20 cellular contexts compared by ENCODE assay signal in the genomic region with DNA sequence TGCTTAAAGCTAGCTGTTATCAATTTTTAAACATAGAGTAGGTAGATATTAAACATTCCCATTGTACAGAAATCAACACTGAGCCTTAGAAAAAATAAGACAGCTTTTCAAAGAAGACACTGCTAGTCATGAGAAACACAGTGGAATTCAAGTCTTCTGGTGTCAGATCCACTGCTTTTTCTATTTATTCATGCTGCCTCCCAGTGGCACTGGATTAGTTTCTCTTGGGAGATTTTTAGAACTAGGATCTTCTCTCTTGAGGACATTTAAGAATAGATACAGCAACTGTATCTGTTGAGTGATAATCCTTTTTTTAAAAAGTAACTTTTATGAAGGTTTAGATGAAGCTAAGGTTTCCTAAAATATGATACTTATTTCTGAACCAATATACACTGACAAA. TPM values are rescaled to one million over a fixed set of nuclear protein-coding genes. Genes with fewer than 3 reads are reported as not detected.
DNase-seq lines count a peak whose midpoint lies in the region; ATAC-seq and TF ChIP-seq lines count a peak whose summit lies in the region.
"Had no signal": no experiment of that assay in that cellular context is flagged by ENCODE, and none has a peak within 500 bp of the region (broad histone marks: within the 10 kb centered on the region; RNA-seq: fewer than 3 reads in every experiment).

No MANE protein-coding gene starts in this region.

- H3K9me3 ChIP-seq in endodermal cell (ENCODE audit: control insufficient read depth, low read length) (no peaks in the 10 kb centered on the region), smooth muscle cell (replicated peaks; ENCODE audit: low read depth) (no peaks in the 10 kb centered on the region)
- H3K9me3 ChIP-seq: heart right ventricle, SJSA1 had no signal

- no peaks in the 10 kb centered on the region for H4K20me1 ChIP-seq in smooth muscle cell (ENCODE audit: low read depth)

- no peak overlapping the region for H3K4me3 Mint-ChIP-seq in endodermal cell
- H3K4me3 Mint-ChIP-seq in chondrocyte (ENCODE audit: unreplicated experiment), result no peak overlapping the region
- H3K4me3 Mint-ChIP-seq: activated CD4-positive, alpha-beta memory T cell treated with anti-CD3 and anti-CD28 coated beads for 36 hours; activated T-helper 1 cell treated with anti-CD3 and anti-CD28 coated beads, Interleukin-12 subunit alpha, Interleukin-12 subunit beta, Interleukin-2, Interleukin-4 antibody, amounts not matched to agents 30 ng/mL and 10 ng/mL and 1 ng/mL, durations not matched to agents 14 hours and 24 hours and 36 hours; CD8-positive, alpha-beta memory T cell; stimulated activated naive CD8-positive, alpha-beta T cell treated with anti-CD3 and anti-CD28 coated beads, Interleukin-15, amount 100 ng/mL, for 72 hours had no signal

- no peak overlapping the region for H2AFZ ChIP-seq in smooth muscle cell (ENCODE audit: low read depth)

- TF ChIP-seq CTCF in endodermal cell (conservative IDR thresholded peaks at IDR 0.05), result peak; percentile 35
- TF ChIP-seq CTCF in smooth muscle cell (IDR thresholded peaks at IDR 0.05; ENCODE audit: borderline replicate concordance, insufficient read depth, poor library complexity, severe bottlenecking), result peak; percentile 1
- TF ChIP-seq CTCF in chondrocyte (IDR thresholded peaks at IDR 0.05), result no peak

- intact Hi-C loops in sciatic nerve (cut with DNase I), result no loop called here

- H3K27me3 Mint-ChIP-seq in endodermal cell (ENCODE audit: insufficient read depth), result peaks cover 27% of the 10 kb centered on the region
- H3K27me3 Mint-ChIP-seq in chondrocyte (ENCODE audit: low read depth), result peaks cover 39% of the 10 kb centered on the region

- H3K4me1 ChIP-seq in endodermal cell (ENCODE audit: control insufficient read depth, insufficient read depth, low read length) (no peaks in the 10 kb centered on the region), smooth muscle cell (ENCODE audit: low read depth) (no peaks in the 10 kb centered on the region)
- H3K4me1 ChIP-seq: SJSA1 had no signal

- no peak overlapping the region for H3K27ac Mint-ChIP-seq in endodermal cell
- no peak overlapping the region for H3K27ac Mint-ChIP-seq in chondrocyte (ENCODE audit: unreplicated experiment)
- H3K27ac Mint-ChIP-seq: activated CD4-positive, alpha-beta memory T cell treated with anti-CD3 and anti-CD28 coated beads for 36 hours; activated T-helper 1 cell treated with anti-CD3 and anti-CD28 coated beads, Interleukin-12 subunit alpha, Interleukin-12 subunit beta, Interleukin-2, Interleukin-4 antibody, amounts not matched to agents 30 ng/mL and 10 ng/mL and 1 ng/mL, durations not matched to agents 14 hours and 24 hours and 36 hours; CD8-positive, alpha-beta memory T cell; stimulated activated naive CD8-positive, alpha-beta T cell treated with anti-CD3 and anti-CD28 coated beads, Interleukin-15, amount 100 ng/mL, for 72 hours had no signal

- H3K36me3 ChIP-seq in endodermal cell (ENCODE audit: control insufficient read depth, insufficient read depth, low read length) (no peaks in the 10 kb centered on the region), smooth muscle cell (ENCODE audit: low read depth) (no peaks in the 10 kb centered on the region)
- H3K36me3 ChIP-seq: heart right ventricle, SJSA1 had no signal

- no peaks in the 10 kb centered on the region for H3K36me3 Mint-ChIP-seq in endodermal cell (ENCODE audit: low read depth)
- H3K36me3 Mint-ChIP-seq in chondrocyte (ENCODE audit: low read depth), result no peaks in the 10 kb centered on the region
- H3K36me3 Mint-ChIP-seq: activated CD4-positive, alpha-beta memory T cell treated with anti-CD3 and anti-CD28 coated beads for 36 hours; CD8-positive, alpha-beta memory T cell had no signal

- no peak overlapping the region for H3K9ac ChIP-seq in endodermal cell (ENCODE audit: extremely low read depth, low read length, poor library complexity, severe bottlenecking)
- no peak overlapping the region for H3K9ac ChIP-seq in smooth muscle cell (ENCODE audit: low read depth)

- H3K27ac ChIP-seq in endodermal cell (ENCODE audit: low read depth, low read length) (no peak overlapping the region), smooth muscle cell (ENCODE audit: low read depth) (no peak overlapping the region)
- H3K27ac ChIP-seq: epithelial cell of prostate, heart right ventricle, SJSA1 had no signal

- no peak for ATAC-seq in sciatic nerve
- ATAC-seq: heart right ventricle; stimulated activated naive CD8-positive, alpha-beta T cell treated with anti-CD3 and anti-CD28 coated beads, Interleukin-15, amount 100 ng/mL, for 72 hours had no signal

- peaks cover 6% of the 10 kb centered on the region for H3F3A ChIP-seq in smooth muscle cell (ENCODE audit: low read depth)

- peak; percentile 1 for DNase-seq in DMS53 (lab: John Stamatoyannopoulos, UW)
- no peak for DNase-seq in DMS53 treated with DMSO at 0.1 percent for 48 hours (lab: John Stamatoyannopoulos, UW; ENCODE audit: unreplicated experiment)
- DNase-seq in NCI-H526 (lab: John Stamatoyannopoulos, UW), result peak; percentile 27 to 34
- DNase-seq in endodermal cell, result no peak
- DNase-seq in smooth muscle cell (lab: John Stamatoyannopoulos, UW; ENCODE audit: unreplicated experiment), result no peak
- DNase-seq in sciatic nerve (ENCODE audit: low spot score), result no peak
- DNase-seq in chondrocyte (ENCODE audit: low spot score), result no peak
- no peak for DNase-seq in HuH-7.5 (ENCODE audit: low spot score)
- DNase-seq: 8988T; activated CD4-positive, alpha-beta memory T cell treated with anti-CD3 and anti-CD28 coated beads for 36 hours; CD8-positive, alpha-beta memory T cell; cerebellar nuclear complex; heart right ventricle; NCI-H187; stimulated activated CD4-positive, alpha-beta T cell treated with anti-CD3 and anti-CD28 coated beads, Interleukin-12 subunit alpha, Interleukin-12 subunit beta, amount 100 ng/mL, for 4 hours; stimulated activated naive CD8-positive, alpha-beta T cell treated with anti-CD3 and anti-CD28 coated beads, Interleukin-15, amount 100 ng/mL, for 72 hours had no signal

- H3K4me2 ChIP-seq in smooth muscle cell, result peak overlapping the region; percentile 97

- H3K27me3 ChIP-seq in endodermal cell (ENCODE audit: control insufficient read depth, insufficient read depth, low read length, poor library complexity, severe bottlenecking) (peaks cover 28% of the 10 kb centered on the region), smooth muscle cell (ENCODE audit: low read depth) (no peaks in the 10 kb centered on the region)
- H3K27me3 ChIP-seq: SJSA1 had no signal

- H3K4me1 Mint-ChIP-seq in endodermal cell (peaks cover 10% of the 10 kb centered on the region), chondrocyte (ENCODE audit: low read depth) (peaks cover 17% of the 10 kb centered on the region)

- H3K4me3 ChIP-seq in endodermal cell (ENCODE audit: low read length) (no peak overlapping the region), smooth muscle cell (no peak overlapping the region)
- H3K4me3 ChIP-seq: heart right ventricle, SJSA1 had no signal

- H3K9me3 Mint-ChIP-seq in endodermal cell, result no peaks in the 10 kb centered on the region
- H3K9me3 Mint-ChIP-seq in chondrocyte (ENCODE audit: low read depth), result no peaks in the 10 kb centered on the region
- H3K9me3 Mint-ChIP-seq: activated CD4-positive, alpha-beta memory T cell treated with anti-CD3 and anti-CD28 coated beads for 36 hours; activated T-helper 1 cell treated with anti-CD3 and anti-CD28 coated beads, Interleukin-12 subunit alpha, Interleukin-12 subunit beta, Interleukin-2, Interleukin-4 antibody, amounts not matched to agents 30 ng/mL and 10 ng/mL and 1 ng/mL, durations not matched to agents 14 hours and 24 hours and 36 hours; stimulated activated naive CD8-positive, alpha-beta T cell treated with anti-CD3 and anti-CD28 coated beads, Interleukin-15, amount 100 ng/mL, for 72 hours had no signal

- peaks cover 89% of the 10 kb centered on the region for H3K79me2 ChIP-seq in smooth muscle cell (ENCODE audit: low read depth)

RNA-seq across cellular contexts. Expression of a gene that starts 4.7 kb away (rescaled TPM):
- total RNA-seq in endodermal cell, result 1 to 10 TPM; 7.1 to 7.4 TPM
- polyA plus RNA-seq in endodermal cell (2013, experiment 1 of 2), result 0.85 TPM
- polyA plus RNA-seq in endodermal cell (2013, experiment 2 of 2), result 1.1 TPM
- 11.2 and 15.9 TPM in 2 replicates for total RNA-seq in smooth muscle cell
- 7.6 and 9.6 TPM in 2 replicates for polyA plus RNA-seq in smooth muscle cell
- total RNA-seq in sciatic nerve, result not detected
- total RNA-seq in chondrocyte, result 0.17 to 0.46 TPM in 2 of 3 replicates, not detected in the other
- total RNA-seq: activated CD4-positive, alpha-beta memory T cell treated with anti-CD3 and anti-CD28 coated beads for 36 hours; activated T-helper 1 cell treated with anti-CD3 and anti-CD28 coated beads, Interleukin-12 subunit alpha, Interleukin-12 subunit beta, Interleukin-2, Interleukin-4 antibody, amounts not matched to agents 30 ng/mL and 10 ng/mL and 1 ng/mL, durations not matched to agents 14 hours and 24 hours and 36 hours; CD8-positive, alpha-beta memory T cell; posterior vena cava had no signal
- polyA plus RNA-seq: CD8-positive, alpha-beta memory T cell had no signal

Comparison
In these comparisons a context has a peak if more than half of its experiments do, and no peak if none do; other contexts are left out.
1. DNase-seq: peak in DMS53 (single experiment) and NCI-H526 (2 of 2); none in DMS53 treated with DMSO at 0.1 percent for 48 hours (single experiment), endodermal cell (single experiment), smooth muscle cell (single experiment), sciatic nerve (single experiment), chondrocyte (single experiment) and HuH-7.5 (single experiment).